13 cellular contexts compared by ENCODE assay signal in genomic region chr7:65832281-65832680, GRCh38. TPM values are rescaled to one million over a fixed set of nuclear protein-coding genes. Genes with fewer than 3 reads are reported as not detected.
DNase-seq lines count a peak whose midpoint lies in the region; ATAC-seq and TF ChIP-seq lines count a peak whose summit lies in the region.
"Had no signal": no experiment of that assay in that cellular context is flagged by ENCODE, and none has a peak within 500 bp of the region (broad histone marks: within the 10 kb centered on the region; RNA-seq: fewer than 3 reads in every experiment).

No MANE protein-coding gene starts in this region.

- peak; percentile 53 to 80 for DNase-seq in cardiac muscle cell (ENCODE audit: low read depth in 1 of 2, low spot score in 1 of 2)
- DNase-seq in heart left ventricle: no peak
- DNase-seq in SJCRH30: peak; percentile 27 to 61
- DNase-seq in fibroblast of lung (ENCODE audit: low read depth in 2 of 2): peak; percentile 45 to 58
- peak; percentile 4 for DNase-seq in smooth muscle cell of the brain vasculature (ENCODE audit: low read depth, low spot score)
- DNase-seq in NCI-H526 (lab: John Stamatoyannopoulos, UW): no peak
- DNase-seq in effector memory CD8-positive, alpha-beta T cell: no peak
- DNase-seq: esophagus squamous epithelium, lower lobe of right lung had no signal

- no peak overlapping the region for H3K9ac ChIP-seq in fibroblast of lung (ENCODE audit: insufficient read depth, low read length)

- H3K4me1 Mint-ChIP-seq in effector memory CD8-positive, alpha-beta T cell (ENCODE audit: low read depth in 2 of 2): peaks cover 4 to 6% of the 10 kb centered on the region in 2 donors

- no peak overlapping the region for H3K27ac ChIP-seq in cardiac muscle cell
- no peak overlapping the region for H3K27ac ChIP-seq in heart left ventricle
- no peak overlapping the region for H3K27ac ChIP-seq in SJCRH30
- H3K27ac ChIP-seq in fibroblast of lung (ENCODE audit: insufficient read depth, low read length): no peak overlapping the region
- H3K27ac ChIP-seq: adrenal gland, C4-2B, esophagus squamous epithelium, lower lobe of right lung, right atrium auricular region had no signal

- H3K4me3 ChIP-seq in cardiac muscle cell (no peak overlapping the region), heart left ventricle (no peak overlapping the region), SJCRH30 (no peak overlapping the region), fibroblast of lung (replicated peaks in 1 of 4; ENCODE audit: control extremely low read depth in 1 of 4, insufficient read depth in 1 of 4, low read depth in 3 of 4, low read length in 4 of 4) (no peak overlapping the region)
- H3K4me3 ChIP-seq: adrenal gland, esophagus squamous epithelium, lower lobe of right lung, right atrium auricular region had no signal

- H3K36me3 ChIP-seq in cardiac muscle cell (no peaks in the 10 kb centered on the region), heart left ventricle (no peaks in the 10 kb centered on the region), SJCRH30 (no peaks in the 10 kb centered on the region), fibroblast of lung (ENCODE audit: control insufficient read depth, insufficient read depth, low read length) (no peaks in the 10 kb centered on the region)
- H3K36me3 ChIP-seq: adrenal gland, lower lobe of right lung, right atrium auricular region had no signal

- no peak overlapping the region for H3K4me3 Mint-ChIP-seq in effector memory CD8-positive, alpha-beta T cell

- no peaks in the 10 kb centered on the region for H3K27me3 ChIP-seq in cardiac muscle cell
- no peaks in the 10 kb centered on the region for H3K27me3 ChIP-seq in heart left ventricle
- H3K27me3 ChIP-seq in SJCRH30: no peaks in the 10 kb centered on the region
- no peaks in the 10 kb centered on the region for H3K27me3 ChIP-seq in fibroblast of lung (ENCODE audit: control insufficient read depth, insufficient read depth, low read length)
- H3K27me3 ChIP-seq: adrenal gland, esophagus squamous epithelium, right atrium auricular region had no signal

- no peaks in the 10 kb centered on the region for H3K9me3 Mint-ChIP-seq in effector memory CD8-positive, alpha-beta T cell

- H3K4me2 ChIP-seq in fibroblast of lung (ENCODE audit: extremely low read depth, insufficient read depth, low read length): no peak overlapping the region

- no peaks in the 10 kb centered on the region for H3K4me1 ChIP-seq in cardiac muscle cell (ENCODE audit: low read depth)
- no peaks in the 10 kb centered on the region for H3K4me1 ChIP-seq in heart left ventricle
- no peaks in the 10 kb centered on the region for H3K4me1 ChIP-seq in SJCRH30
- H3K4me1 ChIP-seq in fibroblast of lung (ENCODE audit: control insufficient read depth, extremely low read depth, insufficient read depth, low read length): no peaks in the 10 kb centered on the region
- H3K4me1 ChIP-seq: adrenal gland, esophagus squamous epithelium, lower lobe of right lung, right atrium auricular region had no signal

- no peak for TF ChIP-seq CTCF in cardiac muscle cell (IDR thresholded peaks at IDR 0.05; ENCODE audit: low read depth, low read length)
- TF ChIP-seq CTCF in heart left ventricle (IDR thresholded peaks at IDR 0.05): no peak
- no peak for TF ChIP-seq CTCF in fibroblast of lung (conservative IDR thresholded peaks at IDR 0.05 in 1 of 2, IDR thresholded peaks at IDR 0.05 in 1 of 2; ENCODE audit: low read depth in 1 of 2, low read length in 2 of 2)

- no peaks in the 10 kb centered on the region for H3K36me3 Mint-ChIP-seq in effector memory CD8-positive, alpha-beta T cell (ENCODE audit: insufficient read depth)

- H3K9me3 ChIP-seq in cardiac muscle cell (ENCODE audit: low read depth) (no peaks in the 10 kb centered on the region), heart left ventricle (no peaks in the 10 kb centered on the region), SJCRH30 (replicated peaks) (no peaks in the 10 kb centered on the region), fibroblast of lung (ENCODE audit: control insufficient read depth, insufficient read depth, low read depth, low read length) (no peaks in the 10 kb centered on the region)
- H3K9me3 ChIP-seq: adrenal gland, esophagus squamous epithelium, lower lobe of right lung, right atrium auricular region had no signal

- H2AFZ ChIP-seq in fibroblast of lung (ENCODE audit: low read length): no peak overlapping the region

- H4K20me1 ChIP-seq in fibroblast of lung (ENCODE audit: control insufficient read depth, extremely low read depth, insufficient read depth, low read length): no peaks in the 10 kb centered on the region

- intact Hi-C loops in heart left ventricle (cut with DNase I): no loop called here

- ATAC-seq in heart left ventricle (no peak), HG03280 (IDR thresholded peaks at IDR 0.05; ENCODE audit: unreplicated experiment) (no peak)
- ATAC-seq in effector memory CD8-positive, alpha-beta T cell (replicated peaks): no peak
- ATAC-seq: lower lobe of right lung had no signal

- no peak for TF ChIP-seq POLR2A in heart left ventricle (IDR thresholded peaks at IDR 0.05)

- H3K27me3 Mint-ChIP-seq in effector memory CD8-positive, alpha-beta T cell: no peaks in the 10 kb centered on the region

- 81 to 91% (median 87%) methylated on average over 2 of the region's 2 CpGs for WGBS in heart left ventricle, 4 donors

- no peak overlapping the region for H3K27ac Mint-ChIP-seq in effector memory CD8-positive, alpha-beta T cell

- H3K79me2 ChIP-seq in fibroblast of lung (ENCODE audit: control insufficient read depth, insufficient read depth, low read length): no peaks in the 10 kb centered on the region

RNA-seq across cellular contexts. Expression of gene VKORC1L1, which starts 40.6 kb away (rescaled TPM):
- total RNA-seq in cardiac muscle cell: 7.3 and 8.6 TPM in 2 replicates
- polyA plus RNA-seq in cardiac muscle cell: 12.8 and 14.6 TPM in 2 replicates
- total RNA-seq in heart left ventricle: 10 to 100 TPM; 13.8 to 24.9 (median 18.6) TPM
- polyA plus RNA-seq in heart left ventricle: 10 to 100 TPM in 1 of 2 donors, 1 to 10 TPM in 1; 5.0 to 23.1 TPM
- total RNA-seq in SJCRH30 (2014; rRNA removed; shearing (Covaris generic)): 25.6 and 27.0 TPM in 2 replicates
- total RNA-seq in fibroblast of lung: 11.3 and 12.7 TPM in 2 replicates
- 20.0 and 24.2 TPM in 2 replicates for polyA plus RNA-seq in fibroblast of lung
- 17.6 and 21.4 TPM in 2 replicates for polyA plus RNA-seq in fibroblast of lung (2012)
- polyA minus RNA-seq in fibroblast of lung (ENCODE audit: low replicate concordance): 28.0 and 44.2 TPM in 2 replicates

Comparison
In these comparisons a context has a peak if more than half of its experiments do, and no peak if none do; other contexts are left out.
1. DNase-seq: peak in cardiac muscle cell (2 of 2), SJCRH30 (2 of 2), fibroblast of lung (2 of 2) and smooth muscle cell of the brain vasculature (single experiment); none in heart left ventricle (0 of 5), NCI-H526 (0 of 2) and effector memory CD8-positive, alpha-beta T cell (0 of 3).